8 cellular contexts compared by ENCODE assay signal in the genomic region with DNA sequence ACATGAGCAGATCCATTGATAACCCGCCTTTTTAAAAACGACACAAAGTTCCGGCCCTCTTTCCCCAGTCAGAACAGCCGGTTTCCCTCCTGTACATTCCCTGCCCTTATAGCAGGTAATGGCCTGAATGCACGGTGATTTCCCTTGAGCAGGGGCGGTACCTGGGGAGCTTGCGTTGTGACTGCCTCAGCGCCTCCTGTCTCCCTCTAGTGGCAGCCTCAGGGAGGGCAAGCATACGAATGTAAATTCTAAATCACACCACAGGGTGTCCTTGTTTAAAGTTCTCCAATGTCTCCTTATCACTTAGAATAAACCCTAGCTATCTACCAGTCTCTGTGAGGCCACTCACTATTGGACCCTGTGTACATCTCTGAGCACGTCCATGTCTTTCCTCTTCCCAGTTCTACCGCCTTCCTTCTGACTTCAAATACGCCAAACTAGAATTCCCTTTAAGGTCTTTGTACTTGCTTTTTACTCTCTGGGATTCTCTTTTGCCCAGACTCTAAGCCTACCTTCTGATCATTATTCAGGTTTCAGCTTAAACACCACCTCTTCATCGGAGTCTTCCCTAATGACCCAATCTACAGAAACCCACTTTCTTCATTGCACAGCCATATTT. TPM values are rescaled to one million over a fixed set of nuclear protein-coding genes. Genes with fewer than 3 reads are reported as not detected.
A peak's percentile ranks its signal among the peaks of the same experiment; 100 is the strongest.
DNase-seq lines count a peak whose midpoint lies in the region; ATAC-seq and TF ChIP-seq lines count a peak whose summit lies in the region.

No MANE protein-coding gene starts in this region.

- intact Hi-C loops in activated T-helper 1 cell treated with anti-CD3 and anti-CD28 coated beads, Interleukin-12 subunit alpha, Interleukin-12 subunit beta, Interleukin-2, Interleukin-4 antibody, amounts not matched to agents 30 ng/mL and 10 ng/mL and 1 ng/mL, durations not matched to agents 14 hours and 24 hours and 36 hours (cut with micrococcal nuclease) = loop anchor here (1.0 to 5.0 kb wide), 5 partner anchors 122 to 890 kb away; no protein-coding TSS in a partner anchor
- intact Hi-C loops in left ventricle myocardium inferior (cut with micrococcal nuclease) = no loop called here

- H3K36me3 ChIP-seq in left ventricle myocardium inferior = no peaks in the 10 kb centered on the region

- CTCF ChIA-PET in RWPE1 (lab: Yijun Ruan, JAX) = interaction anchor here (0.6 to 0.7 kb wide), 7 partner anchors 10 to 1945 kb away, joined by 3 to 5 read pairs (median 3); no protein-coding TSS in a partner anchor

- peak; percentile 88 for DNase-seq in DMS53 (lab: John Stamatoyannopoulos, UW)
- peak; percentile 76 for DNase-seq in HK-2 (ENCODE audit: unreplicated experiment)
- DNase-seq in RWPE1 (ENCODE audit: low spot score) = peak; percentile 38
- DNase-seq in activated T-helper 1 cell treated with anti-CD3 and anti-CD28 coated beads, Interleukin-12 subunit alpha, Interleukin-12 subunit beta, Interleukin-2, Interleukin-4 antibody, amounts not matched to agents 30 ng/mL and 10 ng/mL and 1 ng/mL, durations not matched to agents 14 hours and 24 hours and 36 hours (ENCODE audit: low spot score) = peak; percentile 71
- peak; percentile 30 for DNase-seq in left ventricle myocardium inferior
- peak; percentile 72 for DNase-seq in stimulated activated CD4-positive, alpha-beta T cell treated with anti-CD3 and anti-CD28 coated beads, Interleukin-4, amount 100 ng/mL, for 24 hours
- DNase-seq in caudate nucleus (lab: John Stamatoyannopoulos, UW) = no peak

- H3K9me3 ChIP-seq in left ventricle myocardium inferior (replicated peaks) = no peaks in the 10 kb centered on the region

- H3K27ac Mint-ChIP-seq in activated T-helper 1 cell treated with anti-CD3 and anti-CD28 coated beads, Interleukin-12 subunit alpha, Interleukin-12 subunit beta, Interleukin-2, Interleukin-4 antibody, amounts not matched to agents 30 ng/mL and 10 ng/mL and 1 ng/mL, durations not matched to agents 14 hours and 24 hours and 36 hours = no peak overlapping the region

- H3K4me3 ChIP-seq in left ventricle myocardium inferior = no peak overlapping the region

- H3K4me3 Mint-ChIP-seq in activated T-helper 1 cell treated with anti-CD3 and anti-CD28 coated beads, Interleukin-12 subunit alpha, Interleukin-12 subunit beta, Interleukin-2, Interleukin-4 antibody, amounts not matched to agents 30 ng/mL and 10 ng/mL and 1 ng/mL, durations not matched to agents 14 hours and 24 hours and 36 hours = no peak overlapping the region

- H3K27ac ChIP-seq in RWPE1 (no peak overlapping the region), left ventricle myocardium inferior (replicated peaks) (no peak overlapping the region), caudate nucleus (ENCODE audit: low read depth, low read length) (no peak overlapping the region)

- ATAC-seq in GM21423 (IDR thresholded peaks at IDR 0.05; ENCODE audit: unreplicated experiment) = peak; percentile 97

- H3K4me1 Mint-ChIP-seq in activated T-helper 1 cell treated with anti-CD3 and anti-CD28 coated beads, Interleukin-12 subunit alpha, Interleukin-12 subunit beta, Interleukin-2, Interleukin-4 antibody, amounts not matched to agents 30 ng/mL and 10 ng/mL and 1 ng/mL, durations not matched to agents 14 hours and 24 hours and 36 hours (ENCODE audit: low read depth) = no peaks in the 10 kb centered on the region

- no peaks in the 10 kb centered on the region for H3K27me3 ChIP-seq in left ventricle myocardium inferior (ENCODE audit: low read depth)

- peak; percentile 71 for TF ChIP-seq CTCF in RWPE1 (conservative IDR thresholded peaks at IDR 0.05; ENCODE audit: low read depth)
- peak; percentile 79 for TF ChIP-seq CTCF in left ventricle myocardium inferior (IDR thresholded peaks at IDR 0.05; ENCODE audit: borderline replicate concordance)

- no peaks in the 10 kb centered on the region for H3K4me1 ChIP-seq in left ventricle myocardium inferior

- POLR2A ChIA-PET in RWPE1 (lab: Yijun Ruan, JAX; ENCODE audit: low non-redundant PET) = no interaction called here

- H3K36me3 Mint-ChIP-seq in activated T-helper 1 cell treated with anti-CD3 and anti-CD28 coated beads, Interleukin-12 subunit alpha, Interleukin-12 subunit beta, Interleukin-2, Interleukin-4 antibody, amounts not matched to agents 30 ng/mL and 10 ng/mL and 1 ng/mL, durations not matched to agents 14 hours and 24 hours and 36 hours (ENCODE audit: low read depth) = no peaks in the 10 kb centered on the region

- H3K27me3 Mint-ChIP-seq in activated T-helper 1 cell treated with anti-CD3 and anti-CD28 coated beads, Interleukin-12 subunit alpha, Interleukin-12 subunit beta, Interleukin-2, Interleukin-4 antibody, amounts not matched to agents 30 ng/mL and 10 ng/mL and 1 ng/mL, durations not matched to agents 14 hours and 24 hours and 36 hours (ENCODE audit: insufficient read depth) = no peaks in the 10 kb centered on the region

- H3K9me3 Mint-ChIP-seq in activated T-helper 1 cell treated with anti-CD3 and anti-CD28 coated beads, Interleukin-12 subunit alpha, Interleukin-12 subunit beta, Interleukin-2, Interleukin-4 antibody, amounts not matched to agents 30 ng/mL and 10 ng/mL and 1 ng/mL, durations not matched to agents 14 hours and 24 hours and 36 hours = no peaks in the 10 kb centered on the region

RNA-seq across cellular contexts. Expression of gene LDB2, which starts 18.4 kb away (rescaled TPM):
- not detected in 2 replicates for total RNA-seq in activated T-helper 1 cell treated with anti-CD3 and anti-CD28 coated beads, Interleukin-12 subunit alpha, Interleukin-12 subunit beta, Interleukin-2, Interleukin-4 antibody, amounts not matched to agents 30 ng/mL and 10 ng/mL and 1 ng/mL, durations not matched to agents 14 hours and 24 hours and 36 hours
- 29.6 TPM for total RNA-seq in left ventricle myocardium inferior

Comparison
In these comparisons a context has a peak if more than half of its experiments do, and no peak if none do; other contexts are left out.
1. DNase-seq: peak in DMS53 (single experiment), HK-2 (single experiment), RWPE1 (single experiment), activated T-helper 1 cell treated with anti-CD3 and anti-CD28 coated beads, Interleukin-12 subunit alpha, Interleukin-12 subunit beta, Interleukin-2, Interleukin-4 antibody, amounts not matched to agents 30 ng/mL and 10 ng/mL and 1 ng/mL, durations not matched to agents 14 hours and 24 hours and 36 hours (single experiment), left ventricle myocardium inferior (single experiment) and stimulated activated CD4-positive, alpha-beta T cell treated with anti-CD3 and anti-CD28 coated beads, Interleukin-4, amount 100 ng/mL, for 24 hours (single experiment); none in caudate nucleus (0 of 61).
2. RNA of gene LDB2, which starts 18.4 kb away (total RNA-seq): 29.6 TPM in left ventricle myocardium inferior (single experiment); not detected in activated T-helper 1 cell treated with anti-CD3 and anti-CD28 coated beads, Interleukin-12 subunit alpha, Interleukin-12 subunit beta, Interleukin-2, Interleukin-4 antibody, amounts not matched to agents 30 ng/mL and 10 ng/mL and 1 ng/mL, durations not matched to agents 14 hours and 24 hours and 36 hours; every median in the first group is over 10 times any median in the second.